ENCODE assay signal across 2 cellular contexts in genomic region chr6:158656986-158657385, GRCh38.
TF ChIP-seq lines count a peak whose summit lies in the region.
"Not testable (repeated sequence)": the region's sequence is repeated elsewhere in the genome, so short reads cannot be mapped to it uniquely, and the experiment has no call there.

No MANE protein-coding gene starts in this region.

TF ChIP-seq in SK-N-SH, 30 proteins besides CTCF, POLR2A, EP300 and RAD21:
- TF ChIP-seq RXRA (IDR thresholded peaks at IDR 0.05; ENCODE audit: borderline replicate concordance, low read depth) (peak; percentile 85), FOSL2 (IDR thresholded peaks at IDR 0.05; ENCODE audit: borderline replicate concordance, low read depth) (peak; percentile 60), JUND (IDR thresholded peaks at IDR 0.05) (peak; percentile 36; the same call in 1 of the 2 replicates), TCF12 (IDR thresholded peaks at IDR 0.05) (peak; percentile 83)

TF ChIP-seq in K562, 482 proteins besides CTCF, POLR2A, EP300 and RAD21:
- TF ChIP-seq ATF3 (IDR thresholded peaks at IDR 0.05), result peak; percentile 44; the same call in 1 of the 2 replicates
- TF ChIP-seq ATF3 (CRISPR knock-in tag; conservative IDR thresholded peaks at IDR 0.05), result not testable (repeated sequence)
